In genomic region chr4:2771264-2771663, GRCh38 we compare ENCODE assay signal across 22 cellular contexts. TPM values are rescaled to one million over a fixed set of nuclear protein-coding genes. Genes with fewer than 3 reads are reported as not detected.
A peak's percentile ranks its signal among the peaks of the same experiment; 100 is the strongest.
DNase-seq lines count a peak whose midpoint lies in the region; ATAC-seq and TF ChIP-seq lines count a peak whose summit lies in the region.
"Had no signal": no experiment of that assay in that cellular context is flagged by ENCODE, and none has a peak within 500 bp of the region (broad histone marks: within the 10 kb centered on the region; RNA-seq: fewer than 3 reads in every experiment).

No MANE protein-coding gene starts in this region.

- no peaks in the 10 kb centered on the region for H3K9me3 ChIP-seq in mammary epithelial cell (replicated peaks; ENCODE audit: insufficient read depth, low read length)
- H3K9me3 ChIP-seq: breast epithelium, testis had no signal

- intact Hi-C loops in mammary epithelial cell (cut with micrococcal nuclease) = no loop called here
- intact Hi-C loops in MCF 10A (cut with micrococcal nuclease) = no loop called here
- intact Hi-C loops in posterior vena cava (cut with DNase I) = no loop called here
- intact Hi-C loops in left ventricle myocardium superior (cut with micrococcal nuclease) = no loop called here
- intact Hi-C loops in Right ventricle myocardium superior (cut with DNase I) = no loop called here

- H3K4me2 ChIP-seq in mammary epithelial cell (ENCODE audit: insufficient read depth, low read depth, low read length) = no peak overlapping the region

- CTCF ChIA-PET in mammary epithelial cell (lab: Charles Lee; ENCODE audit: low non-redundant PET) = no interaction called here
- CTCF ChIA-PET in MCF 10A (lab: Yijun Ruan, JAX) = no interaction called here

- dilution Hi-C loops in mammary epithelial cell (cut with HindIII; ENCODE audit: low sequenced_read_pairs) = no loop called here

- H3K4me1 ChIP-seq in mammary epithelial cell (ENCODE audit: insufficient read depth, low read length) = no peaks in the 10 kb centered on the region
- H3K4me1 ChIP-seq: breast epithelium had no signal

- no peak for DNase-seq in mammary epithelial cell
- no peak for DNase-seq in MCF 10A (ENCODE audit: unreplicated experiment)
- DNase-seq in MV-4-11 (lab: John Stamatoyannopoulos, UW) = peak; percentile 64
- peak; percentile 36 for DNase-seq in coronary artery (ENCODE audit: low spot score)
- peak; percentile 34 for DNase-seq in posterior vena cava (ENCODE audit: low spot score)
- no peak for DNase-seq in left ventricle myocardium superior
- DNase-seq in Right ventricle myocardium superior = no peak
- no peak for DNase-seq in substantia nigra (lab: John Stamatoyannopoulos, UW)
- DNase-seq: activated CD8-positive, alpha-beta memory T cell treated with anti-CD3 and anti-CD28 coated beads, Interleukin-2, amount 50 U/mL, for 48 hours; Calu3; dorsolateral prefrontal cortex; NCI-H1417; small intestine; T-cell; testis; WERI-Rb-1 had no signal

- H3K27ac Mint-ChIP-seq in MCF 10A (ENCODE audit: low read depth, unreplicated experiment) = no peak overlapping the region
- H3K27ac Mint-ChIP-seq: nephron, progenitor cell of endocrine pancreas had no signal

- POLR2A ChIA-PET in MCF 10A (lab: Yijun Ruan, JAX) = interaction anchor here (1.0 to 1.8 kb wide), 3 partner anchors 10 to 15 kb away, joined by 3 to 4 read pairs (median 4); partner anchors contain the start of gene TNIP2

- no peak overlapping the region for H3K4me3 Mint-ChIP-seq in MCF 10A (ENCODE audit: unreplicated experiment)
- H3K4me3 Mint-ChIP-seq: activated naive CD4-positive, alpha-beta T cell treated with anti-CD3 and anti-CD28 coated beads, Interleukin-2, amount 50 U/mL, for 24 hours; nephron; T-cell had no signal

- no peak overlapping the region for H3K27ac ChIP-seq in mammary epithelial cell (ENCODE audit: insufficient read depth, low read depth, low read length)
- peak overlapping the region in 1 of 2 donors; percentile 5 for H3K27ac ChIP-seq in coronary artery
- no peak overlapping the region for H3K27ac ChIP-seq in substantia nigra (ENCODE audit: low read depth, low read length, poor library complexity, severe bottlenecking)
- H3K27ac ChIP-seq: breast epithelium, dorsolateral prefrontal cortex, testis, WERI-Rb-1 had no signal

- H3K4me3 ChIP-seq in mammary epithelial cell (replicated peaks in 1 of 3; ENCODE audit: insufficient read depth in 1 of 3, low read depth in 2 of 3, low read length in 3 of 3) (no peak overlapping the region), coronary artery (no peak overlapping the region)
- H3K4me3 ChIP-seq: breast epithelium, dorsolateral prefrontal cortex, lung, testis had no signal

- no peaks in the 10 kb centered on the region for H3K27me3 ChIP-seq in mammary epithelial cell (ENCODE audit: insufficient read depth, low read length)
- H3K27me3 ChIP-seq: breast epithelium, dorsolateral prefrontal cortex, testis had no signal

- 74% methylated on average over 3 of the region's 3 CpGs for WGBS in mammary epithelial cell (ENCODE audit: low coverage, missing lambda C conversion rate)

- in situ Hi-C loops in mammary epithelial cell (cut with MboI; ENCODE audit: low sequenced_read_pairs in 2 of 2) = loop anchor here in 1 of 2 donors (25.0 kb wide), 1 partner anchor 166 kb away; no protein-coding TSS in a partner anchor

- no peaks in the 10 kb centered on the region for H3K36me3 ChIP-seq in mammary epithelial cell (ENCODE audit: insufficient read depth, low read length)
- H3K36me3 ChIP-seq: breast epithelium, WERI-Rb-1 had no signal

- H4K20me1 ChIP-seq in mammary epithelial cell (ENCODE audit: insufficient read depth, low read length) = no peaks in the 10 kb centered on the region

- H3K27me3 Mint-ChIP-seq in MCF 10A (ENCODE audit: insufficient read depth, unreplicated experiment) = no peaks in the 10 kb centered on the region
- H3K27me3 Mint-ChIP-seq: activated naive CD4-positive, alpha-beta T cell treated with anti-CD3 and anti-CD28 coated beads, Interleukin-2, amount 50 U/mL, for 24 hours; T-cell had no signal

- ATAC-seq in left ventricle myocardium superior (no peak), Right ventricle myocardium superior (ENCODE audit: poor library complexity) (no peak)
- ATAC-seq: esophagus mucosa, T-cell had no signal

- H3K36me3 Mint-ChIP-seq in MCF 10A (ENCODE audit: insufficient read depth, unreplicated experiment) = no peaks in the 10 kb centered on the region
- H3K36me3 Mint-ChIP-seq: activated naive CD4-positive, alpha-beta T cell treated with anti-CD3 and anti-CD28 coated beads, Interleukin-2, amount 50 U/mL, for 24 hours; T-cell had no signal

- BruUV-seq in mammary epithelial cell (replicated peaks; lab: Mats Ljungman, UMichigan) = no TSS peak
- BruUV-seq in MCF 10A (replicated peaks; lab: Mats Ljungman, UMichigan) = no TSS peak

- no peak overlapping the region for H3K9ac ChIP-seq in mammary epithelial cell (ENCODE audit: insufficient read depth, low read length)

- H3K9me3 Mint-ChIP-seq in MCF 10A (ENCODE audit: unreplicated experiment) = no peaks in the 10 kb centered on the region
- H3K9me3 Mint-ChIP-seq: activated naive CD4-positive, alpha-beta T cell treated with anti-CD3 and anti-CD28 coated beads, Interleukin-2, amount 50 U/mL, for 24 hours had no signal

- H3K79me2 ChIP-seq in mammary epithelial cell (ENCODE audit: insufficient read depth, low read length) = no peaks in the 10 kb centered on the region

- H2AFZ ChIP-seq in mammary epithelial cell (ENCODE audit: low read depth, low read length) = peak overlapping the region; percentile 11

- H3K4me1 Mint-ChIP-seq in MCF 10A (ENCODE audit: insufficient read depth, unreplicated experiment) = peaks cover 8% of the 10 kb centered on the region
- H3K4me1 Mint-ChIP-seq: nephron had no signal

- TF ChIP-seq CTCF in mammary epithelial cell (conservative IDR thresholded peaks at IDR 0.05 in 1 of 2, IDR thresholded peaks at IDR 0.05 in 1 of 2; ENCODE audit: extremely low read depth in 1 of 2, insufficient read depth in 1 of 2, low read depth in 1 of 2, low read length in 2 of 2) = no peak
- no peak for TF ChIP-seq CTCF in MCF 10A (IDR thresholded peaks at IDR 0.05; ENCODE audit: unreplicated experiment)
- TF ChIP-seq CTCF in coronary artery (IDR thresholded peaks at IDR 0.05) = no peak

RNA-seq across cellular contexts. Expression of gene TNIP2, which starts 15.1 kb away (rescaled TPM):
- total RNA-seq in mammary epithelial cell (10 to 100 TPM; 21.8 to 32.5 TPM), MCF 10A (2022) (40.5 and 46.1 TPM in 2 replicates), posterior vena cava (10 to 100 TPM; 25.4 to 29.2 TPM), left ventricle myocardium superior (24.0 TPM), Right ventricle myocardium superior (25.9 TPM)
- polyA plus RNA-seq in mammary epithelial cell = 22.9 TPM
- polyA minus RNA-seq in mammary epithelial cell = 10.9 TPM

RNA-seq across cellular contexts. Expression of gene SH3BP2, which starts 21.6 kb away (rescaled TPM):
- 10 to 100 TPM; 14.4 to 26.7 TPM for total RNA-seq in mammary epithelial cell
- polyA plus RNA-seq in mammary epithelial cell = 8.4 TPM
- polyA minus RNA-seq in mammary epithelial cell = 12.4 TPM
- total RNA-seq in MCF 10A (2022) = 48.4 and 57.9 TPM in 2 replicates
- 10 to 100 TPM; 47.8 to 52.4 TPM for total RNA-seq in posterior vena cava
- total RNA-seq in left ventricle myocardium superior = 25.6 TPM
- total RNA-seq in Right ventricle myocardium superior = 24.9 TPM

Comparison
In these comparisons a context has a peak if more than half of its experiments do, and no peak if none do; other contexts are left out.
1. DNase-seq: peak in MV-4-11 (single experiment), coronary artery (single experiment) and posterior vena cava (single experiment); none in mammary epithelial cell (single experiment), MCF 10A (single experiment), left ventricle myocardium superior (single experiment), Right ventricle myocardium superior (single experiment) and substantia nigra (0 of 49).